Comparison of ENCODE assay signal across 8 cellular contexts in the genomic region with DNA sequence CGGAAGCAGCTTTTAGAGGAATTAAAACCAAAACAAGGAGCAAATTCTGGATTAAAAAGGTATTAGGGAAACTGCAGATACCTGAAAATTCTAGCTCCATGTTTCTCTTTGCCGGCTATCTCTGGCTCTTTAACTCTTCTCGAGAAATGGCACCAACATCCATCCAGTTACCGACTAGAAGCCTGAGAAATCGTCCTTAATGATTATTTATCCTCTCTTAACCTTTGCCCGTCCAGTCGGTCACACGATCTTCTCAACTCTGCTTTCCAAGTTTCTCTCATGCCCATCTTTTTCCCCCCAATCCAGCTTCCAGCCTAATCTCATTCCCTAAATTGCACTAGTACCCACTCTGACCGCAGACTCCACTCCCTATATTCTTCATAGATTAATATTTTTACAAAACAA. TPM values are rescaled to one million over a fixed set of nuclear protein-coding genes. Genes with fewer than 3 reads are reported as not detected.
DNase-seq lines count a peak whose midpoint lies in the region; ATAC-seq, FAIRE-seq and TF ChIP-seq lines count a peak whose summit lies in the region.

No MANE protein-coding gene starts in this region.

- H4K8ac ChIP-seq in trophoblast cell (ENCODE audit: low read depth, low read length): peak overlapping the region; percentile 46

- H3K4me1 ChIP-seq in ACC112 (ENCODE audit: control insufficient read depth, insufficient read depth, low read length, unreplicated experiment) (peaks cover 22% of the 10 kb centered on the region), endothelial cell of umbilical vein (ENCODE audit: control insufficient read depth, extremely low read depth, insufficient read depth, low read length) (peaks cover 21% of the 10 kb centered on the region), trophoblast cell (ENCODE audit: control insufficient read depth in 1 of 2, insufficient read depth in 2 of 2, low read length in 2 of 2) (no peaks in the 10 kb centered on the region)

- H3K4me3 ChIP-seq in ACC112 (ENCODE audit: low read depth, low read length): peak overlapping the region; percentile 93
- peak overlapping the region; percentile 81 for H3K4me3 ChIP-seq in Jurkat, Clone E6-1 (ENCODE audit: low read length)
- peak overlapping the region; percentile 90 to 93 (median 91) for H3K4me3 ChIP-seq in endothelial cell of umbilical vein (replicated peaks in 1 of 3; ENCODE audit: insufficient read depth in 1 of 3, low read depth in 1 of 3, low read length in 3 of 3)
- H3K4me3 ChIP-seq in trophoblast cell (ENCODE audit: low read depth, low read length): peak overlapping the region; percentile 21

- TF ChIP-seq CTCF in endothelial cell of umbilical vein (IDR thresholded peaks at IDR 0.05; ENCODE audit: extremely low read depth in 1 of 2, insufficient read depth in 1 of 2, low read depth in 1 of 2, low read length in 2 of 2): no peak

- no peak overlapping the region for H3K4ac ChIP-seq in trophoblast cell (ENCODE audit: low read depth, low read length)

- TF ChIP-seq POLR2A in endothelial cell of umbilical vein (IDR thresholded peaks at IDR 0.05; ENCODE audit: low read depth, low read length): no peak

- H2AFZ ChIP-seq in ACC112 (ENCODE audit: low read length, unreplicated experiment) (peak overlapping the region; percentile 100), endothelial cell of umbilical vein (ENCODE audit: low read depth, low read length) (peak overlapping the region; percentile 86), trophoblast cell (ENCODE audit: insufficient read depth, low read length, poor library complexity) (peak overlapping the region; percentile 63)

- no peak overlapping the region for H3K23ac ChIP-seq in trophoblast cell (ENCODE audit: low read length)

- dilution Hi-C loops in endothelial cell of umbilical vein (cut with MboI; ENCODE audit: extremely low pct_ligation_motif_present, low sequenced_read_pairs): no loop called here

- H3K79me2 ChIP-seq in ACC112 (ENCODE audit: control insufficient read depth, insufficient read depth, low read length, unreplicated experiment): peaks cover 27% of the 10 kb centered on the region
- H3K79me2 ChIP-seq in endothelial cell of umbilical vein (ENCODE audit: control insufficient read depth, insufficient read depth, low read length): peaks cover 24% of the 10 kb centered on the region
- H3K79me2 ChIP-seq in trophoblast cell (ENCODE audit: control insufficient read depth, insufficient read depth, low read length, poor library complexity): peaks cover 5% of the 10 kb centered on the region

- H4K12ac ChIP-seq in trophoblast cell (ENCODE audit: low read depth, low read length): peak overlapping the region; percentile 10

- H4K20me1 ChIP-seq in endothelial cell of umbilical vein (replicated peaks; ENCODE audit: control insufficient read depth, extremely low read depth, insufficient read depth, low read length): no peaks in the 10 kb centered on the region

- H3K4me2 ChIP-seq in endothelial cell of umbilical vein (ENCODE audit: insufficient read depth, low read length): peak overlapping the region; percentile 88
- H3K4me2 ChIP-seq in trophoblast cell (ENCODE audit: low read length): peak overlapping the region; percentile 77

- DNase-seq in Jurkat, Clone E6-1 (ENCODE audit: low read depth, low spot score): no peak
- no peak for DNase-seq in endothelial cell of umbilical vein (ENCODE audit: low read depth, low spot score)
- DNase-seq in trophoblast cell: no peak
- DNase-seq in mucosa of gallbladder (ENCODE audit: low spot score): no peak
- DNase-seq in NCI-H2107 treated with DMSO at 0.1 percent for 48 hours (lab: John Stamatoyannopoulos, UW; ENCODE audit: unreplicated experiment): no peak
- no peak for DNase-seq in NCI-H187 treated with DMSO at 0.1 percent for 48 hours (lab: John Stamatoyannopoulos, UW)

- no peak overlapping the region for H4K91ac ChIP-seq in trophoblast cell (ENCODE audit: low read depth, low read length)

- no peak overlapping the region for H2BK120ac ChIP-seq in trophoblast cell (ENCODE audit: insufficient read depth, low read length, poor library complexity)

- intact Hi-C loops in endothelial cell of umbilical vein (cut with micrococcal nuclease): loop anchor here (1.0 kb wide), 6 partner anchors 70 to 1486 kb away; a partner anchor contains a TSS

- H2BK5ac ChIP-seq in trophoblast cell (ENCODE audit: low read depth, low read length, poor library complexity): peak overlapping the region; percentile 42

- CTCF ChIA-PET in endothelial cell of umbilical vein (lab: Charles Lee): interaction anchor here (0.7 to 1.0 kb wide), 2 partner anchors 136 to 300 kb away, joined by 4 read pairs; no protein-coding TSS in a partner anchor

- H3K9me3 ChIP-seq in endothelial cell of umbilical vein (replicated peaks; ENCODE audit: control insufficient read depth, insufficient read depth, low read length): no peaks in the 10 kb centered on the region
- H3K9me3 ChIP-seq in trophoblast cell (ENCODE audit: insufficient read depth, low read depth, low read length): no peaks in the 10 kb centered on the region

- H3K27me3 ChIP-seq in ACC112 (ENCODE audit: insufficient read depth, low read length): no peaks in the 10 kb centered on the region
- H3K27me3 ChIP-seq in endothelial cell of umbilical vein (ENCODE audit: control insufficient read depth in 2 of 2, insufficient read depth in 2 of 2, low read length in 2 of 2): no peaks in the 10 kb centered on the region
- H3K27me3 ChIP-seq in trophoblast cell (ENCODE audit: insufficient read depth, low read length): no peaks in the 10 kb centered on the region

- H3K9me1 ChIP-seq in endothelial cell of umbilical vein (replicated peaks; ENCODE audit: control insufficient read depth, extremely low read depth, insufficient read depth, low read length): no peaks in the 10 kb centered on the region

- BruUV-seq in endothelial cell of umbilical vein (replicated peaks; lab: Mats Ljungman, UMichigan): TSS peak; percentile 97

- H2BK12ac ChIP-seq in trophoblast cell (ENCODE audit: low read length): no peak overlapping the region

- no peak overlapping the region for H2AK5ac ChIP-seq in trophoblast cell (ENCODE audit: low read length)

- no CpG with 5 or more reads among the region's 9 CpGs for WGBS in trophoblast cell (ENCODE audit: extremely low coverage, insufficient coverage, insufficient read length)

- H3K9ac ChIP-seq in endothelial cell of umbilical vein (replicated peaks; ENCODE audit: extremely low read depth, insufficient read depth, low read length): peak overlapping the region; percentile 96
- peak overlapping the region; percentile 44 for H3K9ac ChIP-seq in trophoblast cell (ENCODE audit: low read length)

- POLR2A ChIA-PET in endothelial cell of umbilical vein (lab: Charles Lee): no interaction called here

- H3K79me1 ChIP-seq in trophoblast cell (ENCODE audit: low read length): peaks cover 10% of the 10 kb centered on the region

- no peak overlapping the region for H3K14ac ChIP-seq in trophoblast cell (ENCODE audit: low read length)

- peak; percentile 5 for ATAC-seq in GM19455 (IDR thresholded peaks at IDR 0.05; ENCODE audit: unreplicated experiment)

- H3K36me3 ChIP-seq in ACC112 (ENCODE audit: insufficient read depth, low read length) (no peaks in the 10 kb centered on the region), endothelial cell of umbilical vein (ENCODE audit: control insufficient read depth in 2 of 2, extremely low read depth in 1 of 2, insufficient read depth in 2 of 2, low read length in 2 of 2) (no peaks in the 10 kb centered on the region), trophoblast cell (ENCODE audit: control insufficient read depth in 1 of 2, insufficient read depth in 2 of 2, low read length in 2 of 2) (peaks cover 4 to 7% of the 10 kb centered on the region in 2 experiments)

- H3K18ac ChIP-seq in trophoblast cell (ENCODE audit: low read length): no peak overlapping the region

- H3K27ac ChIP-seq in ACC112 (ENCODE audit: low read depth, low read length): peak overlapping the region; percentile 74
- H3K27ac ChIP-seq in endothelial cell of umbilical vein (ENCODE audit: insufficient read depth, low read depth, low read length): peak overlapping the region; percentile 85
- peak overlapping the region; percentile 84 for H3K27ac ChIP-seq in trophoblast cell (ENCODE audit: low read depth, low read length)

- FAIRE-seq in endothelial cell of umbilical vein (lab: Jason Lieb, UNC): no peak

TF ChIP-seq in endothelial cell of umbilical vein, 7 proteins besides CTCF, POLR2A, EP300 and RAD21:
- TF ChIP-seq EZH2 (IDR thresholded peaks at IDR 0.05; ENCODE audit: borderline replicate concordance, low read depth, low read length, severe bottlenecking): no peak
- TF ChIP-seq POLR2AphosphoS5 (IDR thresholded peaks at IDR 0.05; ENCODE audit: insufficient read depth, low read depth, low read length): no peak
- no peak for TF ChIP-seq MYC (IDR thresholded peaks at IDR 0.05; ENCODE audit: low read depth, low read length)
- TF ChIP-seq GATA2 (IDR thresholded peaks at IDR 0.05; ENCODE audit: insufficient read depth, insufficient read length, low read depth, low read length): no peak
- TF ChIP-seq JUN (IDR thresholded peaks at IDR 0.05; ENCODE audit: borderline replicate concordance, insufficient read depth, insufficient read length, low read depth): no peak
- TF ChIP-seq FOS (IDR thresholded peaks at IDR 0.05; ENCODE audit: borderline replicate concordance, insufficient read depth, low read length): no peak
- TF ChIP-seq, protein P1, sequence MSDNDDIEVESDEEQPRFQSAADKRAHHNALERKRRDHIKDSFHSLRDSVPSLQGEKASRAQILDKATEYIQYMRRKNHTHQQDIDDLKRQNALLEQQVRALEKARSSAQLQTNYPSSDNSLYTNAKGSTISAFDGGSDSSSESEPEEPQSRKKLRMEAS (IDR thresholded peaks at IDR 0.05; ENCODE audit: insufficient read depth, insufficient read length): no peak
TF ChIP-seq in endothelial cell of umbilical vein: peak in this region for 0.

RNA-seq across cellular contexts. Expression of a gene that starts 0.6 kb away (rescaled TPM):
- polyA plus RNA-seq in Jurkat, Clone E6-1 (2012; ENCODE audit: insufficient read depth, insufficient read length): 33.8 TPM
- total RNA-seq in endothelial cell of umbilical vein (15.5 and 21.7 TPM in 2 replicates), mucosa of gallbladder (0.83 TPM)
- polyA plus RNA-seq in endothelial cell of umbilical vein: 2.0 and 3.0 TPM in 2 replicates
- polyA plus RNA-seq in endothelial cell of umbilical vein (2011; cell fraction: cytosol; rRNA removed): 4.4 and 4.7 TPM in 2 replicates
- 3.4 and 4.2 TPM in 2 replicates for polyA plus RNA-seq in endothelial cell of umbilical vein (2011; cell fraction: nucleus; rRNA removed)
- 3.9 and 9.8 TPM in 2 replicates for polyA plus RNA-seq in endothelial cell of umbilical vein (2012)
- 1.9 and 2.7 TPM in 2 replicates for polyA minus RNA-seq in endothelial cell of umbilical vein
- 11.2 TPM for polyA minus RNA-seq in endothelial cell of umbilical vein (2011; cell fraction: cytosol; rRNA and poly(A)+ RNA removed)
- 3.2 and 6.3 TPM in 2 replicates for polyA minus RNA-seq in endothelial cell of umbilical vein (2011; cell fraction: nucleus; rRNA and poly(A)+ RNA removed)
- 18.9 and 19.2 TPM in 2 replicates for polyA plus RNA-seq in trophoblast cell (2013)

Comparison
In these comparisons a context has a peak if more than half of its experiments do, and no peak if none do; other contexts are left out.
1. H3K4me3 ChIP-seq: peak in every context shown above with its lines; median percentile 93 in ACC112; 91 in endothelial cell of umbilical vein; 81 in Jurkat, Clone E6-1; 21 in trophoblast cell.